1 cellular context compared by ENCODE assay signal in the genomic region with DNA sequence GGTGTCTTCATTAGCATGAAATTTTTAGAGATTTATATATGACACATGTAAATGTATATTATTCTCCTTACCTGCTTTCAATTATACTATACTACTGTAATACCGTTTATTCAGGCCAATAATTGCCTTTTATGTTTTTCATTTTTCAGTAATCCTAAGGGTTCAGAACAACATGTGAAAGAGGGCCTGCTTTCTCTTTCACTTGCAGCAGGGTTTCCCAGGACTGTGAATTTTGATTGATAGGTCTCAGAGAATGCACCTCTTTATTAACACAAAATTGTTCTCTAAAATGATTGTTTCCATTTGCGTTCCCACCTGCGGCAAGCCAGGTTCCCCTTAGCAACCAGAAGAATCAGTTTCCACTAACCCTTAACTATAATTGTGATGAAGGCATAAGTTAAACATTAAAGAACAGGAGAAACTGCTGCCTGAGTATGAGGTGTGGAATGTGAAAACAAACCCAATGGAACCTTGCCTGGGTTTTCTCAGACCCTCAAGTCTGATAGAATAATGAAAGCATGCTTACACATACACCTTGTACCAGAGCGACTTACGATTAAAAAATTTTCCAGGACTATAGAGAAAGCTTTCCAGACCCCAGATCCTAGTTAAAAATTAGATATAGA.
TF ChIP-seq lines count a peak whose summit lies in the region.

No MANE protein-coding gene starts in this region.

TF ChIP-seq in GM12878, 131 proteins besides CTCF, POLR2A, EP300 and RAD21 (continued from another document):
- TF ChIP-seq, protein P1, sequence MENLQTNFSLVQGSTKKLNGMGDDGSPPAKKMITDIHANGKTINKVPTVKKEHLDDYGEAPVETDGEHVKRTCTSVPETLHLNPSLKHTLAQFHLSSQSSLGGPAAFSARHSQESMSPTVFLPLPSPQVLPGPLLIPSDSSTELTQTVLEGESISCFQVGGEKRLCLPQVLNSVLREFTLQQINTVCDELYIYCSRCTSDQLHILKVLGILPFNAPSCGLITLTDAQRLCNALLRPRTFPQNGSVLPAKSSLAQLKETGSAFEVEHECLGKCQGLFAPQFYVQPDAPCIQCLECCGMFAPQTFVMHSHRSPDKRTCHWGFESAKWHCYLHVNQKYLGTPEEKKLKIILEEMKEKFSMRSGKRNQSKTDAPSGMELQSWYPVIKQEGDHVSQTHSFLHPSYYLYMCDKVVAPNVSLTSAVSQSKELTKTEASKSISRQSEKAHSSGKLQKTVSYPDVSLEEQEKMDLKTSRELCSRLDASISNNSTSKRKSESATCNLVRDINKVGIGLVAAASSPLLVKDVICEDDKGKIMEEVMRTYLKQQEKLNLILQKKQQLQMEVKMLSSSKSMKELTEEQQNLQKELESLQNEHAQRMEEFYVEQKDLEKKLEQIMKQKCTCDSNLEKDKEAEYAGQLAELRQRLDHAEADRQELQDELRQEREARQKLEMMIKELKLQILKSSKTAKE (IDR thresholded peaks at IDR 0.05; ENCODE audit: low read depth, poor library complexity, severe bottlenecking), result no peak
